24 cellular contexts compared by ENCODE assay signal in the genomic region with DNA sequence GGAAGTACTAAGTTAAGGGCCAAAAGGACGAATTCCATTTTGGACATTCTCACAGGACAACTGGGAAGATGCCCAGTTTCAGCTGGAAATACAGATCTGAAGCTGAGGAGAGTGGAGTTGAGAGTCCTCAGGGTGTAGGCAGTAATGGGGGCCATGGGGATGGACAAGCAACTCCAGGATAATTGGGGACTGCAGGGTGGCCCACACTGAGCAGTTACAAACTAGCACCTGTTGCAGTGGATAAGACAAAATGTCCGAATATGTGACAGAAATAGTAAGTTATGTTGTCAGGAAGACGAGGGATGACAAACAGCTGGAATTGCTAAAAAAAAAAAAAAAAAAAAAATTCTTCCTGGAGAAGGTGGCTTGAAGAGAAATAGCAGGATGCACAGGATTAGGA. TPM values are rescaled to one million over a fixed set of nuclear protein-coding genes. Genes with fewer than 3 reads are reported as not detected.
DNase-seq lines count a peak whose midpoint lies in the region; ATAC-seq and TF ChIP-seq lines count a peak whose summit lies in the region.
"Had no signal": no experiment of that assay in that cellular context is flagged by ENCODE, and none has a peak within 500 bp of the region (broad histone marks: within the 10 kb centered on the region; RNA-seq: fewer than 3 reads in every experiment).

No MANE protein-coding gene starts in this region.

- no peaks in the 10 kb centered on the region for H3K79me2 ChIP-seq in neural progenitor cell (ENCODE audit: low read depth)

- no peaks in the 10 kb centered on the region for H3F3A ChIP-seq in neural progenitor cell (ENCODE audit: low read depth)

- TF ChIP-seq CTCF in neural progenitor cell (IDR thresholded peaks at IDR 0.05) = no peak

- intact Hi-C loops in cardiac septum (cut with DNase I) = no loop called here
- intact Hi-C loops in Right ventricle myocardium superior (cut with DNase I) = no loop called here

- peak; percentile 3 for DNase-seq in cardiac septum (ENCODE audit: low spot score)
- no peak for DNase-seq in Right ventricle myocardium superior
- DNase-seq in SJCRH30 = peak; percentile 51 to 80
- no peak for DNase-seq in neural progenitor cell (ENCODE audit: low spot score)
- DNase-seq in hypothalamus (lab: John Stamatoyannopoulos, UW) = no peak
- DNase-seq: 8988T; ACHN; AML-193; BE2C; CD4-positive, alpha-beta T cell; CD8-positive, alpha-beta memory T cell; DMS 273 treated with DMSO at 0.1 percent for 48 hours; DMS79; EL; GDM1; H7; HFFc6 had no signal

- no peak for ATAC-seq in Right ventricle myocardium superior (ENCODE audit: poor library complexity)
- no peak for ATAC-seq in GM21737 (IDR thresholded peaks at IDR 0.05; ENCODE audit: unreplicated experiment)
- no peak for ATAC-seq in GM21390 (IDR thresholded peaks at IDR 0.05; ENCODE audit: unreplicated experiment)
- ATAC-seq: A549, GM12878, HCT116 had no signal

- H3K4me1 ChIP-seq in SJCRH30 = peaks cover 26% of the 10 kb centered on the region
- H3K4me1 ChIP-seq in neural progenitor cell = no peaks in the 10 kb centered on the region
- H3K4me1 ChIP-seq: BE2C had no signal

- H3K4me1 Mint-ChIP-seq in neural progenitor cell = peaks cover 1% of the 10 kb centered on the region
- H3K4me1 Mint-ChIP-seq: CD8-positive, alpha-beta memory T cell had no signal

- H3K27ac ChIP-seq in SJCRH30 (peak overlapping the region; percentile 45), neural progenitor cell (no peak overlapping the region)
- H3K27ac ChIP-seq: A549; BLaER1 treated with 17β-estradiol and CSF1 and Interleukin-3, amounts not matched to agents 10 nM and 100 nM had no signal

- no peak overlapping the region for H3K9ac ChIP-seq in neural progenitor cell
- H3K9ac ChIP-seq: BLaER1 treated with 17β-estradiol and CSF1 and Interleukin-3, amounts not matched to agents 10 nM and 100 nM had no signal

- peaks cover 2% of the 10 kb centered on the region for H3K9me3 Mint-ChIP-seq in neural progenitor cell
- H3K9me3 Mint-ChIP-seq: CD14-positive monocyte; CD4-positive, alpha-beta T cell; CD8-positive, alpha-beta memory T cell had no signal

- H3K36me3 Mint-ChIP-seq in neural progenitor cell = no peaks in the 10 kb centered on the region
- H3K36me3 Mint-ChIP-seq: CD14-positive monocyte; CD8-positive, alpha-beta memory T cell had no signal

- peak overlapping the region; percentile 61 for H3K27ac Mint-ChIP-seq in neural progenitor cell
- H3K27ac Mint-ChIP-seq: CD4-positive, alpha-beta T cell; CD8-positive, alpha-beta memory T cell; HFFc6 had no signal

- no peaks in the 10 kb centered on the region for H3K27me3 ChIP-seq in SJCRH30
- H3K27me3 ChIP-seq in neural progenitor cell = no peaks in the 10 kb centered on the region
- H3K27me3 ChIP-seq: BE2C; BLaER1 treated with 17β-estradiol and CSF1 and Interleukin-3, amounts not matched to agents 10 nM and 100 nM had no signal

- H3K4me2 ChIP-seq in neural progenitor cell = no peak overlapping the region
- H3K4me2 ChIP-seq: A549 had no signal

- H3K4me3 Mint-ChIP-seq in neural progenitor cell = no peak overlapping the region
- H3K4me3 Mint-ChIP-seq: CD14-positive monocyte; CD4-positive, alpha-beta T cell; CD8-positive, alpha-beta memory T cell; HFFc6 had no signal

- H3K9me3 ChIP-seq in SJCRH30 (replicated peaks) (no peaks in the 10 kb centered on the region), neural progenitor cell (ENCODE audit: low read depth) (no peaks in the 10 kb centered on the region)
- H3K9me3 ChIP-seq: A549; BE2C; BLaER1 treated with 17β-estradiol and CSF1 and Interleukin-3, amounts not matched to agents 10 nM and 100 nM had no signal

- H4K20me1 ChIP-seq in neural progenitor cell (ENCODE audit: low read depth) = no peaks in the 10 kb centered on the region
- H4K20me1 ChIP-seq: BLaER1 treated with 17β-estradiol and CSF1 and Interleukin-3, amounts not matched to agents 10 nM and 100 nM had no signal

- H3K36me3 ChIP-seq in SJCRH30 = no peaks in the 10 kb centered on the region
- H3K36me3 ChIP-seq in neural progenitor cell = no peaks in the 10 kb centered on the region
- H3K36me3 ChIP-seq: BE2C; BLaER1 treated with 17β-estradiol and CSF1 and Interleukin-3, amounts not matched to agents 10 nM and 100 nM had no signal

- no peak overlapping the region for H2AFZ ChIP-seq in neural progenitor cell (replicated peaks)

- H3K4me3 ChIP-seq in SJCRH30 = no peak overlapping the region
- no peak overlapping the region for H3K4me3 ChIP-seq in neural progenitor cell
- H3K4me3 ChIP-seq: A549; BLaER1 treated with 17β-estradiol and CSF1 and Interleukin-3, amounts not matched to agents 10 nM and 100 nM; GM12878 had no signal

- peaks cover 2% of the 10 kb centered on the region for H3K27me3 Mint-ChIP-seq in neural progenitor cell (ENCODE audit: insufficient read depth, low read depth)
- H3K27me3 Mint-ChIP-seq: CD4-positive, alpha-beta T cell had no signal

RNA-seq across cellular contexts. Expression of a gene that starts 34.6 kb away (rescaled TPM):
- total RNA-seq in cardiac septum = 0.16 TPM
- total RNA-seq in Right ventricle myocardium superior = 0.38 TPM
- total RNA-seq in SJCRH30 (2014; rRNA removed; shearing (Covaris generic)) = 57.9 and 59.7 TPM in 2 replicates
- total RNA-seq in neural progenitor cell (ENCODE audit: low replicate concordance) = 0.40 TPM in 1 of 2 replicates, not detected in the other
- total RNA-seq: CD4-positive, alpha-beta T cell; CD8-positive, alpha-beta memory T cell; GM12878; HFFc6 had no signal

Comparison
In these comparisons a context has a peak if more than half of its experiments do, and no peak if none do; other contexts are left out.
1. DNase-seq: peak in cardiac septum (single experiment) and SJCRH30 (2 of 2); none in Right ventricle myocardium superior (single experiment), neural progenitor cell (single experiment) and hypothalamus (0 of 51).
2. RNA of a gene that starts 34.6 kb away (total RNA-seq): 57.9 to 59.7 TPM in SJCRH30; 0.38 TPM in Right ventricle myocardium superior (single experiment), 0.16 TPM in cardiac septum (single experiment) and 0.40 TPM in neural progenitor cell; every median in the first group is over 10 times any median in the second.